In genomic region chr3:24355806-24356205, GRCh38 we compare ENCODE assay signal across 26 cellular contexts.
DNase-seq lines count a peak whose midpoint lies in the region; ATAC-seq, FAIRE-seq and TF ChIP-seq lines count a peak whose summit lies in the region.
"Had no signal": no experiment of that assay in that cellular context is flagged by ENCODE, and none has a peak within 500 bp of the region (broad histone marks: within the 10 kb centered on the region; RNA-seq: fewer than 3 reads in every experiment).

No MANE protein-coding gene starts in this region.

- H3K27ac ChIP-seq in K562 (ENCODE audit: extremely low read depth, low read depth, low read length) (no peak overlapping the region), foreskin keratinocyte (no peak overlapping the region), tibial artery (peak overlapping the region; percentile 23 to 56)
- H3K27ac ChIP-seq: SJSA1 had no signal

- H3K36me3 ChIP-seq in K562 (ENCODE audit: control insufficient read depth, insufficient read depth, low read length) = no peaks in the 10 kb centered on the region
- H3K36me3 ChIP-seq in tibial artery = no peaks in the 10 kb centered on the region
- H3K36me3 ChIP-seq: SJSA1 had no signal

- ATAC-seq in K562 (no peak), foreskin keratinocyte (peak; percentile 32), HG03045 (IDR thresholded peaks at IDR 0.05; ENCODE audit: unreplicated experiment) (no peak)
- ATAC-seq: PC-3 had no signal

- H3K79me2 ChIP-seq in K562 (ENCODE audit: control insufficient read depth, insufficient read depth, low read length) = peaks cover 11% of the 10 kb centered on the region; the same call in 2 of the 3 replicates

- no peak overlapping the region for H3K4me2 ChIP-seq in K562 (ENCODE audit: insufficient read depth, low read length)

- intact Hi-C loops in K562 (cut with micrococcal nuclease) = no loop called here
- intact Hi-C loops in tibial artery (cut with DNase I; ENCODE audit: low total_unique reads) = loop anchor here (10.0 kb wide), 1 partner anchor 139 kb away; the partner anchor contains the start of gene THRB

- no peak for TF ChIP-seq CTCF in K562 (IDR thresholded peaks at IDR 0.05 in 2 of 3, conservative IDR thresholded peaks at IDR 0.05 in 1 of 3; ENCODE audit: insufficient read depth in 2 of 3, low read depth in 1 of 3, low read length in 3 of 3)
- TF ChIP-seq CTCF in foreskin keratinocyte (conservative IDR thresholded peaks at IDR 0.05) = no peak
- TF ChIP-seq CTCF in tibial artery (IDR thresholded peaks at IDR 0.05) = no peak

- DNase-seq in HCEC 1CT (peak; percentile 18), K562 (ENCODE audit: extremely low read depth in 1 of 4, low spot score in 3 of 4) (no peak), foreskin keratinocyte (peak in 1 of 2 donors; percentile 54), tibial artery (no peak)
- DNase-seq in stimulated activated CD4-positive, alpha-beta T cell treated with anti-CD3 and anti-CD28 coated beads, Interleukin-4, amount 100 ng/mL, for 4 hours = no peak
- DNase-seq in activated CD8-positive, alpha-beta memory T cell treated with anti-CD3 and anti-CD28 coated beads for 24 hours = no peak
- DNase-seq: Calu3; DMS79 treated with DMSO at 0.1 percent for 48 hours; GF-D8; KG1; NCI-H1048; NCI-H1417; NCI-H1694; NCI-H2029 treated with DMSO at 0.1 percent for 48 hours; NCI-H446 treated with DMSO at 0.1 percent for 48 hours; NCI-H526; NCI-H82; NK-92 treated with Interleukin-12 subunit alpha and Interleukin-12 subunit beta, amount 100 ng/mL, for 24 hours; PC-3; Right ventricle myocardium superior; RPMI8226 had no signal

- H3K9ac ChIP-seq in K562 (ENCODE audit: insufficient read depth in 1 of 2, low read depth in 2 of 2, low read length in 2 of 2) = no peak overlapping the region

- BruUV-seq in K562 (replicated peaks; lab: Mats Ljungman, UMichigan) = no TSS peak

- POLR2A ChIA-PET in K562 (lab: Yijun Ruan, JAX) = no interaction called here

- FAIRE-seq in K562 (lab: Jason Lieb, UNC) = no peak
- FAIRE-seq: GM12892, GM19239, H54 had no signal

- H3K4me3 ChIP-seq in K562 (no peak overlapping the region), tibial artery (no peak overlapping the region)
- H3K4me3 ChIP-seq: SJSA1 had no signal

- CTCF ChIA-PET in K562 (lab: Yijun Ruan, JAX; ENCODE audit: low intra/inter-chr PET ratio) = no interaction called here

- H3K27me3 ChIP-seq in K562 (ENCODE audit: control insufficient read depth in 2 of 2, insufficient read depth in 2 of 2, low read length in 2 of 2) = no peaks in the 10 kb centered on the region
- no peaks in the 10 kb centered on the region for H3K27me3 ChIP-seq in foreskin keratinocyte
- H3K27me3 ChIP-seq in tibial artery = no peaks in the 10 kb centered on the region
- H3K27me3 ChIP-seq: SJSA1 had no signal

- TF ChIP-seq POLR2A in K562 (conservative IDR thresholded peaks at IDR 0.05) = no peak

- H3K9me3 ChIP-seq in K562 (replicated peaks; ENCODE audit: control insufficient read depth, insufficient read depth, low read depth, low read length) = no peaks in the 10 kb centered on the region
- no peaks in the 10 kb centered on the region for H3K9me3 ChIP-seq in tibial artery
- H3K9me3 ChIP-seq: SJSA1 had no signal

- in situ Hi-C loops in K562 (cut with MboI) = no loop called here

- no peaks in the 10 kb centered on the region for H3K9me1 ChIP-seq in K562 (ENCODE audit: control insufficient read depth, insufficient read depth, low read length)

- TF ChIP-seq EP300 in K562 (IDR thresholded peaks at IDR 0.05; ENCODE audit: low read length) = no peak

- TF ChIP-seq RAD21 in K562 (CRISPR knock-in tag; conservative IDR thresholded peaks at IDR 0.05 in 1 of 2, IDR thresholded peaks at IDR 0.05 in 1 of 2) = no peak

- H4K20me1 ChIP-seq in K562 (replicated peaks; ENCODE audit: control insufficient read depth, insufficient read depth, low read length) = no peaks in the 10 kb centered on the region

- peaks cover 0 to 47% of the 10 kb centered on the region in 2 experiments for H3K4me1 ChIP-seq in K562 (replicated peaks in 1 of 2; ENCODE audit: control insufficient read depth in 2 of 2, insufficient read depth in 2 of 2, low read length in 2 of 2)
- H3K4me1 ChIP-seq in foreskin keratinocyte = no peaks in the 10 kb centered on the region
- peaks cover 0 to 92% (median 49%) of the 10 kb centered on the region in 4 donors for H3K4me1 ChIP-seq in tibial artery
- H3K4me1 ChIP-seq: SJSA1 had no signal

- H2AFZ ChIP-seq in K562 (ENCODE audit: low read depth, low read length) = no peak overlapping the region

TF ChIP-seq in K562, 482 proteins besides CTCF, POLR2A, EP300 and RAD21:
- peak; percentile 31; the same call in 1 of the 2 replicates for TF ChIP-seq FOSL1 (tag; conservative IDR thresholded peaks at IDR 0.05)
- TF ChIP-seq PPARD (CRISPR knock-in tag; IDR thresholded peaks at IDR 0.05) = no peak

Comparison
In these comparisons a context has a peak if more than half of its experiments do, and no peak if none do; other contexts are left out.
1. H3K27ac ChIP-seq: peak in tibial artery (2 of 2); none in K562 (single experiment) and foreskin keratinocyte (single experiment).